25 cellular contexts compared by ENCODE assay signal in genomic region chr12:20282411-20282810, GRCh38.
"Had no signal": no experiment of that assay in that cellular context is flagged by ENCODE, and none has a peak within 500 bp of the region (broad histone marks: within the 10 kb centered on the region; RNA-seq: fewer than 3 reads in every experiment).

No MANE protein-coding gene starts in this region.

- H3K4me2 ChIP-seq: neural progenitor cell had no signal

- DNase-seq: activated CD4-positive, alpha-beta memory T cell treated with anti-CD3 and anti-CD28 coated beads, Interleukin-2, amount 10 ng/mL, durations not matched to agents 7 days and 5 days; activated CD4-positive, alpha-beta T cell treated with anti-CD3 and anti-CD28 coated beads, Interleukin-2, amount 10 ng/mL, durations not matched to agents 24 days and 14 days; activated CD8-positive, alpha-beta memory T cell treated with anti-CD3 and anti-CD28 coated beads, Interleukin-2, amount 50 U/mL, for 48 hours; activated gamma-delta T cell; activated naive CD4-positive, alpha-beta T cell treated with anti-CD3 and anti-CD28 coated beads, Interleukin-2, amount 10 ng/mL, durations not matched to agents 7 days and 5 days; activated naive CD8-positive, alpha-beta T cell treated with anti-CD3 and anti-CD28 coated beads, Interleukin-2, amount 10 ng/mL, durations not matched to agents 7 days and 5 days; activated T-cell treated with anti-CD3 and anti-CD28 coated beads, Interleukin-2, amount 50 U/mL, for 24 hours; amygdala; dorsolateral prefrontal cortex; effector memory CD8-positive, alpha-beta T cell; left lung; lower lobe of right lung; mesenchymal stem cell; natural killer cell; occipital lobe; posterior cingulate gyrus; right cardiac atrium; stimulated activated CD4-positive, alpha-beta T cell treated with anti-CD3 and anti-CD28 coated beads, Interleukin-4, amount 100 ng/mL, for 1 hour; SW 1271; T-helper 9 cell; upper lobe of left lung had no signal

- H2AFZ ChIP-seq: neural progenitor cell had no signal

- H3K9me3 ChIP-seq: left lung, lower lobe of right lung, upper lobe of left lung, vagina had no signal

- H3K4me1 ChIP-seq: left lung, lower lobe of right lung, neural progenitor cell, upper lobe of left lung, vagina had no signal

- H3K9ac ChIP-seq: neural progenitor cell had no signal

- H3K36me3 ChIP-seq: left lung, lower lobe of right lung, neural progenitor cell, upper lobe of left lung, vagina had no signal

- H3K27me3 ChIP-seq: dorsolateral prefrontal cortex, left lung, neural progenitor cell, upper lobe of left lung, vagina had no signal

- H3K4me3 ChIP-seq: coronary artery, dorsolateral prefrontal cortex, left lung, lower lobe of right lung, neural progenitor cell, upper lobe of left lung, vagina had no signal

- H3K27ac ChIP-seq: coronary artery, dorsolateral prefrontal cortex, left lung, lower lobe of right lung, neural progenitor cell, upper lobe of left lung, vagina, VCaP had no signal
